Comparison of ENCODE assay signal across 2 cellular contexts in the genomic region with DNA sequence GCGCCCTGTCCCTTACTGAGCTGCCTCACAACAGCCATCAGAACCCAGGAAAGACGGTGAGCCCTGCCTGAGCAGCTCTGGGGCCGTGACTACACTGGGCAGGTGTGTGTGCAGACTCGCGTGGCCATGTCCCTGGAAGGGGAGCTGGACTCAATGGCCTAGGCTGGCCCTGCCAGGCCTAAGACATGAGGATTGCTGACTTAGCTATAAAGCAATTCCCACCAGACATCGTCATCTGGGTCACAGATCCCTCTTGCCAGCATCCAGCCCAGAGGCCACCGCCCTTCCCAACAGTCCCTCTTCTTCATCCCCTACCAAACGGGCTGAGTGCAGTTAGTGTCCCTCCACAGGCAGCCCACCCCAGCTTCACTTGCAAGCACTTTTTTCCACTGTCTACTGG.
TF ChIP-seq lines count a peak whose summit lies in the region.

No MANE protein-coding gene starts in this region.

TF ChIP-seq in IMR-90, 13 proteins besides CTCF, POLR2A, EP300 and RAD21:
- TF ChIP-seq MAFK (IDR thresholded peaks at IDR 0.05; ENCODE audit: low read depth, low read length) = peak; percentile 68
- no peak for TF ChIP-seq FOS (IDR thresholded peaks at IDR 0.05; ENCODE audit: low read depth, low read length)

TF ChIP-seq in K562, 482 proteins besides CTCF, POLR2A, EP300 and RAD21:
- TF ChIP-seq, protein P1, sequence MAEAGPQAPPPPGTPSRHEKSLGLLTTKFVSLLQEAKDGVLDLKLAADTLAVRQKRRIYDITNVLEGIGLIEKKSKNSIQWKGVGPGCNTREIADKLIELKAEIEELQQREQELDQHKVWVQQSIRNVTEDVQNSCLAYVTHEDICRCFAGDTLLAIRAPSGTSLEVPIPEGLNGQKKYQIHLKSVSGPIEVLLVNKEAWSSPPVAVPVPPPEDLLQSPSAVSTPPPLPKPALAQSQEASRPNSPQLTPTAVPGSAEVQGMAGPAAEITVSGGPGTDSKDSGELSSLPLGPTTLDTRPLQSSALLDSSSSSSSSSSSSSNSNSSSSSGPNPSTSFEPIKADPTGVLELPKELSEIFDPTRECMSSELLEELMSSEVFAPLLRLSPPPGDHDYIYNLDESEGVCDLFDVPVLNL (CRISPR knock-in tag; IDR thresholded peaks at IDR 0.05; ENCODE audit: low read depth) = no peak
- TF ChIP-seq MAFF (IDR thresholded peaks at IDR 0.05; ENCODE audit: low read length) (peak; percentile 5; the same call in 1 of the 2 replicates), MAFG (tag; conservative IDR thresholded peaks at IDR 0.05) (peak; percentile 39; the same call in 1 of the 2 replicates), TRIM28 (IDR thresholded peaks at IDR 0.05) (no peak), RBM17 (IDR thresholded peaks at IDR 0.05; ENCODE audit: borderline replicate concordance, low read depth, low read length) (no peak), ZNF316 (IDR thresholded peaks at IDR 0.05) (peak; percentile 68), C11orf30 (IDR thresholded peaks at IDR 0.05; ENCODE audit: low read depth) (peak; percentile 31; the same call in 1 of the 2 replicates)
